17 cellular contexts compared by ENCODE assay signal in the genomic region with DNA sequence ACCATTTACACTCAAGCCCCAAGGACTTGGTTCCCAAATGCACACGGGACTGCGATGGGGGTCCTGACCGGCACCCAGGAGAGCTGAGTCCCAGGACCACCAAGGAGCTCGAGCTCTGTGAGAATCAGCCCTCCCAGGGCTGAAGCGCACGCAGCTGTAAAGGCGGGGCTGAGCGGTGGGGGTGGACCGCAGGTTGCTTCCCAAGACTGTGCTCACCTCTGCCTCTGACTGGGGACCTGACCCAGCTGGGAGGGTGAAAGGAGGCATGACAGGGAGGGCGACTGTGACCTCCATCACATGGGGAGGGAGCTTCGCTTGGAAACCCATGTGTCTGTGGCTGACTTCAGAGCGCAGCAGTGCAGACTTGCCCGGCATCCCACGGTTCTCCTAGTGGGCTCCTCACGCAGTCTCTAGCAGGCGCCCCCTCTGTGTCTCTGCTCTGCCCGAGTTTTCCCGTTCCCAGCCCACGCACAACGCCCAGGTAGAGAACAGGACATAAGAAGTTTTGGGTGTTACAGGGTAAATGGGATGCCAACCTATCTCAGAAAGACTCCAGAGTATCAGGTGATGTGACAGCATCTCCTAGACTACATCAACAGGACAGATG. TPM values are rescaled to one million over a fixed set of nuclear protein-coding genes. Genes with fewer than 3 reads are reported as not detected.
DNase-seq lines count a peak whose midpoint lies in the region; ATAC-seq, FAIRE-seq and TF ChIP-seq lines count a peak whose summit lies in the region.
"Had no signal": no experiment of that assay in that cellular context is flagged by ENCODE, and none has a peak within 500 bp of the region (broad histone marks: within the 10 kb centered on the region; RNA-seq: fewer than 3 reads in every experiment).

No MANE protein-coding gene starts in this region.

- peaks cover 66% of the 10 kb centered on the region for H3K36me3 Mint-ChIP-seq in activated CD8-positive, alpha-beta memory T cell treated with anti-CD3 and anti-CD28 coated beads, Interleukin-2, amount 10 ng/mL, durations not matched to agents 7 days and 5 days
- H3K36me3 Mint-ChIP-seq in activated CD8-positive, alpha-beta T cell treated with anti-CD3 and anti-CD28 coated beads for 36 hours (ENCODE audit: low read depth): peaks cover 53% of the 10 kb centered on the region
- peaks cover 0 to 55% (median 12%) of the 10 kb centered on the region in 3 donors for H3K36me3 Mint-ChIP-seq in naive thymus-derived CD8-positive, alpha-beta T cell
- H3K36me3 Mint-ChIP-seq in WTC11: peaks cover 48% of the 10 kb centered on the region

- no peaks in the 10 kb centered on the region for H3K9me3 ChIP-seq in BLaER1 treated with 17β-estradiol and CSF1 and Interleukin-3, amounts not matched to agents 10 nM and 100 nM (replicated peaks in 1 of 11)
- H3K9me3 ChIP-seq in pancreas: no peaks in the 10 kb centered on the region

- no peak for TF ChIP-seq CTCF in activated CD8-positive, alpha-beta T cell treated with anti-CD3 and anti-CD28 coated beads for 36 hours (IDR thresholded peaks at IDR 0.05)
- no peak for TF ChIP-seq CTCF in WTC11 (IDR thresholded peaks at IDR 0.05)
- no peak for TF ChIP-seq CTCF in pancreas (IDR thresholded peaks at IDR 0.05)

- CTCF ChIA-PET in activated CD8-positive, alpha-beta memory T cell treated with anti-CD3 and anti-CD28 coated beads, Interleukin-2, amount 10 ng/mL, durations not matched to agents 7 days and 5 days (lab: Charles Lee): interaction anchor here (1.1 to 2.7 kb wide), 8 partner anchors 8 to 84 kb away, joined by 3 to 11 read pairs (median 8); no protein-coding TSS in a partner anchor
- CTCF ChIA-PET in activated CD8-positive, alpha-beta T cell treated with anti-CD3 and anti-CD28 coated beads for 36 hours (lab: Charles Lee): interaction anchor here (1.0 to 1.6 kb wide), 5 partner anchors 14 to 84 kb away, joined by 3 to 5 read pairs (median 4); no protein-coding TSS in a partner anchor
- CTCF ChIA-PET in WTC11 (lab: Charles Lee): interaction anchor here (1.1 to 1.3 kb wide), 3 partner anchors 12 to 84 kb away, joined by 3 to 4 read pairs (median 3); no protein-coding TSS in a partner anchor

- no peak overlapping the region for H3K4me3 ChIP-seq in BLaER1 treated with 17β-estradiol and CSF1 and Interleukin-3, amounts not matched to agents 10 nM and 100 nM
- H3K4me3 ChIP-seq in pancreas: no peak overlapping the region

- H3K27me3 ChIP-seq in BLaER1 treated with 17β-estradiol and CSF1 and Interleukin-3, amounts not matched to agents 10 nM and 100 nM: no peaks in the 10 kb centered on the region
- no peaks in the 10 kb centered on the region for H3K27me3 ChIP-seq in pancreas

- POLR2A ChIA-PET in activated CD8-positive, alpha-beta T cell treated with anti-CD3 and anti-CD28 coated beads for 36 hours (lab: Charles Lee): interaction anchor here (0.8 to 2.7 kb wide), 10 partner anchors 8 to 47 kb away, joined by 3 to 23 read pairs (median 5); a partner anchor contains a TSS
- POLR2A ChIA-PET in naive thymus-derived CD8-positive, alpha-beta T cell (lab: Charles Lee): interaction anchor here (1.2 to 12.3 kb wide), 9 partner anchors 7 to 115 kb away, joined by 3 to 457 read pairs (median 7); a partner anchor contains a TSS
- POLR2A ChIA-PET in WTC11 (lab: Charles Lee): no interaction called here

- peak overlapping the region; percentile 90 for H3K27ac Mint-ChIP-seq in activated CD8-positive, alpha-beta memory T cell treated with anti-CD3 and anti-CD28 coated beads, Interleukin-2, amount 10 ng/mL, durations not matched to agents 7 days and 5 days
- H3K27ac Mint-ChIP-seq in activated CD8-positive, alpha-beta T cell treated with anti-CD3 and anti-CD28 coated beads for 36 hours: peak overlapping the region; percentile 76
- peak overlapping the region in 9 of 10 donors; percentile 35 to 95 (median 94) for H3K27ac Mint-ChIP-seq in naive thymus-derived CD8-positive, alpha-beta T cell
- no peak overlapping the region for H3K27ac Mint-ChIP-seq in WTC11

- H3K4me3 Mint-ChIP-seq in activated CD8-positive, alpha-beta memory T cell treated with anti-CD3 and anti-CD28 coated beads, Interleukin-2, amount 10 ng/mL, durations not matched to agents 7 days and 5 days: peak overlapping the region; percentile 80
- H3K4me3 Mint-ChIP-seq in activated CD8-positive, alpha-beta T cell treated with anti-CD3 and anti-CD28 coated beads for 36 hours: peak overlapping the region; percentile 63
- H3K4me3 Mint-ChIP-seq in naive thymus-derived CD8-positive, alpha-beta T cell: peak overlapping the region in 9 of 10 donors; percentile 84 to 93 (median 92)
- H3K4me3 Mint-ChIP-seq in WTC11: no peak overlapping the region
- H3K4me3 Mint-ChIP-seq: CD14-positive monocyte, H9 had no signal

- no peaks in the 10 kb centered on the region for H3K9me3 Mint-ChIP-seq in activated CD8-positive, alpha-beta memory T cell treated with anti-CD3 and anti-CD28 coated beads, Interleukin-2, amount 10 ng/mL, durations not matched to agents 7 days and 5 days (ENCODE audit: low read depth)
- no peaks in the 10 kb centered on the region for H3K9me3 Mint-ChIP-seq in activated CD8-positive, alpha-beta T cell treated with anti-CD3 and anti-CD28 coated beads for 36 hours
- H3K9me3 Mint-ChIP-seq in naive thymus-derived CD8-positive, alpha-beta T cell: no peaks in the 10 kb centered on the region
- H3K9me3 Mint-ChIP-seq in WTC11: no peaks in the 10 kb centered on the region
- H3K9me3 Mint-ChIP-seq: H9 had no signal

- peaks cover 0 to 47% (median 17%) of the 10 kb centered on the region in 11 experiments; a peak in 13 of 22 replicates for H4K20me1 ChIP-seq in BLaER1 treated with 17β-estradiol and CSF1 and Interleukin-3, amounts not matched to agents 10 nM and 100 nM

- ATAC-seq in activated CD8-positive, alpha-beta memory T cell treated with anti-CD3 and anti-CD28 coated beads, Interleukin-2, amount 10 ng/mL, durations not matched to agents 7 days and 5 days: peak; percentile 4
- ATAC-seq in activated CD8-positive, alpha-beta T cell treated with anti-CD3 and anti-CD28 coated beads for 36 hours: peak; percentile 17
- ATAC-seq in naive thymus-derived CD8-positive, alpha-beta T cell: peak in 1 of 2 donors; percentile 25
- ATAC-seq in WTC11: no peak
- ATAC-seq in pancreas: no peak

- peaks cover 15 to 51% (median 20%) of the 10 kb centered on the region in 10 experiments for H3K4me1 ChIP-seq in BLaER1 treated with 17β-estradiol and CSF1 and Interleukin-3, amounts not matched to agents 10 nM and 100 nM
- no peaks in the 10 kb centered on the region for H3K4me1 ChIP-seq in pancreas

- WGBS in pancreas, 2 donors: 89 to 93% methylated on average over 20 of the region's 20 CpGs

- H3K36me3 ChIP-seq in BLaER1 treated with 17β-estradiol and CSF1 and Interleukin-3, amounts not matched to agents 10 nM and 100 nM: peaks cover 65 to 99% (median 93%) of the 10 kb centered on the region in 11 experiments
- H3K36me3 ChIP-seq in pancreas: peaks cover 0 to 38% (median 3%) of the 10 kb centered on the region in 3 donors

- H3K9ac ChIP-seq in BLaER1 treated with 17β-estradiol and CSF1 and Interleukin-3, amounts not matched to agents 10 nM and 100 nM: 0 out of 22 replicates have a peak overlapping the region, but pooled peaks of 1 of the 11 experiments have one; percentile 12

- peaks cover 82% of the 10 kb centered on the region for H3K4me1 Mint-ChIP-seq in activated CD8-positive, alpha-beta memory T cell treated with anti-CD3 and anti-CD28 coated beads, Interleukin-2, amount 10 ng/mL, durations not matched to agents 7 days and 5 days
- H3K4me1 Mint-ChIP-seq in activated CD8-positive, alpha-beta T cell treated with anti-CD3 and anti-CD28 coated beads for 36 hours (ENCODE audit: low read depth): peaks cover 48% of the 10 kb centered on the region
- peaks cover 23 to 92% (median 57%) of the 10 kb centered on the region in 4 donors for H3K4me1 Mint-ChIP-seq in naive thymus-derived CD8-positive, alpha-beta T cell
- H3K4me1 Mint-ChIP-seq in WTC11: no peaks in the 10 kb centered on the region
- H3K4me1 Mint-ChIP-seq: H9 had no signal

- peak overlapping the region in 10 of 11 experiments; percentile 14 to 72 (median 56); a peak in 11 of 22 replicates for H3K4me2 ChIP-seq in BLaER1 treated with 17β-estradiol and CSF1 and Interleukin-3, amounts not matched to agents 10 nM and 100 nM

- DNase-seq in activated CD8-positive, alpha-beta memory T cell treated with anti-CD3 and anti-CD28 coated beads, Interleukin-2, amount 10 ng/mL, durations not matched to agents 7 days and 5 days: no peak
- no peak for DNase-seq in activated CD8-positive, alpha-beta memory T cell treated with anti-CD3 and anti-CD28 coated beads for 24 hours
- DNase-seq in activated CD8-positive, alpha-beta T cell treated with anti-CD3 and anti-CD28 coated beads for 36 hours: no peak
- no peak for DNase-seq in naive thymus-derived CD8-positive, alpha-beta T cell
- DNase-seq in central memory CD4-positive, alpha-beta T cell: no peak
- DNase-seq in WTC11 (ENCODE audit: low spot score) (no peak), pancreas (no peak)
- DNase-seq: DMS53, H9, MV-4-11, NCI-H1417 treated with DMSO at 0.1 percent for 48 hours, NCI-H2029, NCI-H524 had no signal

- FAIRE-seq in pancreas (lab: Jason Lieb, UNC): no peak
- FAIRE-seq: A204.1, RCC 7860 had no signal

- intact Hi-C loops in activated CD8-positive, alpha-beta T cell treated with anti-CD3 and anti-CD28 coated beads for 36 hours (cut with micrococcal nuclease): no loop called here
- intact Hi-C loops in pancreas (cut with DNase I): no loop called here

- no peak overlapping the region; a peak in 1 of 22 replicates for H3K27ac ChIP-seq in BLaER1 treated with 17β-estradiol and CSF1 and Interleukin-3, amounts not matched to agents 10 nM and 100 nM
- no peak overlapping the region for H3K27ac ChIP-seq in pancreas

- no peaks in the 10 kb centered on the region for H3K27me3 Mint-ChIP-seq in activated CD8-positive, alpha-beta memory T cell treated with anti-CD3 and anti-CD28 coated beads, Interleukin-2, amount 10 ng/mL, durations not matched to agents 7 days and 5 days
- H3K27me3 Mint-ChIP-seq in activated CD8-positive, alpha-beta T cell treated with anti-CD3 and anti-CD28 coated beads for 36 hours: no peaks in the 10 kb centered on the region
- H3K27me3 Mint-ChIP-seq in naive thymus-derived CD8-positive, alpha-beta T cell: no peaks in the 10 kb centered on the region
- H3K27me3 Mint-ChIP-seq in WTC11 (ENCODE audit: low read depth): no peaks in the 10 kb centered on the region

RNA-seq across cellular contexts. Expression of a gene that starts 15.4 kb away (rescaled TPM):
- 100 to 1,000 TPM; 347 to 389 TPM for total RNA-seq in activated CD8-positive, alpha-beta memory T cell treated with anti-CD3 and anti-CD28 coated beads, Interleukin-2, amount 10 ng/mL, durations not matched to agents 7 days and 5 days
- 100 to 1,000 TPM; 212 to 223 TPM for total RNA-seq in activated CD8-positive, alpha-beta T cell treated with anti-CD3 and anti-CD28 coated beads for 36 hours
- 100 to 1,000 TPM; 455 to 471 TPM for total RNA-seq in naive thymus-derived CD8-positive, alpha-beta T cell
- 100 to 1,000 TPM; 169 to 207 (median 201) TPM for polyA plus RNA-seq in naive thymus-derived CD8-positive, alpha-beta T cell
- total RNA-seq in WTC11 (2021) (160 to 189 TPM (median 181 TPM) in 3 replicates), pancreas (10 to 100 TPM; 29.3 to 67.4 (median 40.9) TPM)
- polyA plus RNA-seq in pancreas: 10 to 100 TPM; 40.9 to 52.5 TPM

RNA-seq across cellular contexts. Expression of a gene that starts 49.7 kb away (rescaled TPM):
- 100 to 1,000 TPM; 109 to 119 TPM for total RNA-seq in activated CD8-positive, alpha-beta memory T cell treated with anti-CD3 and anti-CD28 coated beads, Interleukin-2, amount 10 ng/mL, durations not matched to agents 7 days and 5 days
- total RNA-seq in activated CD8-positive, alpha-beta T cell treated with anti-CD3 and anti-CD28 coated beads for 36 hours: 10 to 100 TPM; 82.7 to 88.2 TPM
- 100 to 1,000 TPM; 131 TPM for total RNA-seq in naive thymus-derived CD8-positive, alpha-beta T cell
- 10 to 100 TPM; 31.4 to 70.2 (median 60.0) TPM for polyA plus RNA-seq in naive thymus-derived CD8-positive, alpha-beta T cell
- total RNA-seq in WTC11 (2021) (57.9 to 92.0 TPM (median 62.0 TPM) in 3 replicates), pancreas (10 to 100 TPM; 14.8 to 65.0 (median 19.8) TPM)
- 10 to 100 TPM; 16.7 to 26.0 TPM for polyA plus RNA-seq in pancreas

Comparison
In these comparisons a context has a peak if more than half of its experiments do, and no peak if none do; other contexts are left out.
1. ATAC-seq: peak in activated CD8-positive, alpha-beta memory T cell treated with anti-CD3 and anti-CD28 coated beads, Interleukin-2, amount 10 ng/mL, durations not matched to agents 7 days and 5 days (single experiment) and activated CD8-positive, alpha-beta T cell treated with anti-CD3 and anti-CD28 coated beads for 36 hours (single experiment); none in WTC11 (single experiment) and pancreas (0 of 4).